Comparison of ENCODE assay signal across 9 cellular contexts in genomic region chr20:33555755-33556154, GRCh38.
A peak's percentile ranks its signal among the peaks of the same experiment; 100 is the strongest.
DNase-seq lines count a peak whose midpoint lies in the region; ATAC-seq, FAIRE-seq and TF ChIP-seq lines count a peak whose summit lies in the region.
"Had no signal": no experiment of that assay in that cellular context is flagged by ENCODE, and none has a peak within 500 bp of the region (broad histone marks: within the 10 kb centered on the region; RNA-seq: fewer than 3 reads in every experiment).

No MANE protein-coding gene starts in this region.

- no peak for ATAC-seq in naive thymus-derived CD4-positive, alpha-beta T cell
- no peak for ATAC-seq in GM19467 (IDR thresholded peaks at IDR 0.05; ENCODE audit: unreplicated experiment)
- ATAC-seq in GM21528 (IDR thresholded peaks at IDR 0.05; ENCODE audit: low FRiP score, unreplicated experiment), result no peak

- DNase-seq in A673 (ENCODE audit: low spot score) (no peak), astrocyte (ENCODE audit: low read depth) (no peak), NCI-H510A treated with DMSO at 0.1 percent for 48 hours (lab: John Stamatoyannopoulos, UW) (no peak), COLO668 (lab: John Stamatoyannopoulos, UW; ENCODE audit: unreplicated experiment) (no peak)
- DNase-seq in naive thymus-derived CD4-positive, alpha-beta T cell, result no peak

- no TSS peak for BruUV-seq in A673 (replicated peaks; lab: Mats Ljungman, UMichigan)

- H3K36me3 Mint-ChIP-seq in IgD-negative memory B cell (peaks cover 16% of the 10 kb centered on the region), astrocyte (ENCODE audit: low read depth, unreplicated experiment) (peaks cover 5% of the 10 kb centered on the region)
- H3K36me3 Mint-ChIP-seq in naive thymus-derived CD4-positive, alpha-beta T cell, result peaks cover 5 to 35% (median 27%) of the 10 kb centered on the region in 5 donors

- no peak overlapping the region for H3K9ac ChIP-seq in astrocyte (ENCODE audit: low read length)

- no peaks in the 10 kb centered on the region for H3K79me2 ChIP-seq in astrocyte (ENCODE audit: insufficient read depth, low read length)

- FAIRE-seq in astrocyte (lab: Jason Lieb, UNC), result no peak

- H3K27ac ChIP-seq in A673 (ENCODE audit: low read depth, low read length, poor library complexity, severe bottlenecking) (peak overlapping the region; percentile 51), astrocyte (ENCODE audit: low read depth, low read length) (no peak overlapping the region)
- peak overlapping the region; percentile 81 for H3K27ac ChIP-seq in naive thymus-derived CD4-positive, alpha-beta T cell (ENCODE audit: low read depth, low read length)
- H3K27ac ChIP-seq: neutrophil had no signal

- H3K27ac Mint-ChIP-seq in IgD-negative memory B cell (peak overlapping the region; percentile 96 to 98 (median 97)), astrocyte (ENCODE audit: unreplicated experiment) (peak overlapping the region; percentile 24)
- H3K27ac Mint-ChIP-seq in naive thymus-derived CD4-positive, alpha-beta T cell, result peak overlapping the region; percentile 90 to 98 (median 95)

- H3K9me3 Mint-ChIP-seq in IgD-negative memory B cell (no peaks in the 10 kb centered on the region), astrocyte (ENCODE audit: unreplicated experiment) (no peaks in the 10 kb centered on the region)
- peaks cover 0 to 4% (median 0%) of the 10 kb centered on the region in 11 donors for H3K9me3 Mint-ChIP-seq in naive thymus-derived CD4-positive, alpha-beta T cell

- no peak overlapping the region for H3K4me2 ChIP-seq in astrocyte (ENCODE audit: low read length)

- TF ChIP-seq CTCF in A673 (conservative IDR thresholded peaks at IDR 0.05; ENCODE audit: low read depth, low read length), result no peak
- TF ChIP-seq CTCF in astrocyte (IDR thresholded peaks at IDR 0.05; ENCODE audit: insufficient read depth, low read depth, low read length), result no peak

- H3K27me3 Mint-ChIP-seq in IgD-negative memory B cell (no peaks in the 10 kb centered on the region), astrocyte (ENCODE audit: low read depth, unreplicated experiment) (no peaks in the 10 kb centered on the region)
- H3K27me3 Mint-ChIP-seq in naive thymus-derived CD4-positive, alpha-beta T cell, result no peaks in the 10 kb centered on the region

- no peaks in the 10 kb centered on the region for H3K9me3 ChIP-seq in A673 (ENCODE audit: low read depth, low read length, poor library complexity, severe bottlenecking)
- no peaks in the 10 kb centered on the region for H3K9me3 ChIP-seq in astrocyte (ENCODE audit: insufficient read depth, low read depth, low read length)
- no peaks in the 10 kb centered on the region for H3K9me3 ChIP-seq in naive thymus-derived CD4-positive, alpha-beta T cell (ENCODE audit: control insufficient read depth in 2 of 3, low read length in 3 of 3)
- H3K9me3 ChIP-seq: neutrophil had no signal

- POLR2A ChIA-PET in A673 (lab: Charles Lee; ENCODE audit: low non-redundant PET), result no interaction called here
- POLR2A ChIA-PET in naive thymus-derived CD4-positive, alpha-beta T cell (lab: Charles Lee), result interaction anchor here (1.2 to 1.7 kb wide), 2 partner anchors 66 to 108 kb away, joined by 9 to 11 read pairs; partner anchors contain the start of genes C20orf144 and CBFA2T2

- H3K4me3 Mint-ChIP-seq in IgD-negative memory B cell, result peak overlapping the region in 3 of 4 donors; percentile 52 to 90 (median 83)
- H3K4me3 Mint-ChIP-seq in astrocyte (ENCODE audit: unreplicated experiment), result no peak overlapping the region
- H3K4me3 Mint-ChIP-seq in naive thymus-derived CD4-positive, alpha-beta T cell, result peak overlapping the region; percentile 27 to 83 (median 68)

- H2AFZ ChIP-seq in astrocyte (ENCODE audit: low read depth, low read length), result no peak overlapping the region

- H3K36me3 ChIP-seq in A673 (ENCODE audit: insufficient read depth, low read length, poor library complexity, severe bottlenecking) (no peaks in the 10 kb centered on the region), astrocyte (ENCODE audit: insufficient read depth, low read length) (no peaks in the 10 kb centered on the region)
- no peaks in the 10 kb centered on the region for H3K36me3 ChIP-seq in naive thymus-derived CD4-positive, alpha-beta T cell (ENCODE audit: control insufficient read depth in 2 of 3, insufficient read depth in 3 of 3, low read length in 3 of 3)

- H4K20me1 ChIP-seq in astrocyte (ENCODE audit: insufficient read depth, low read length), result no peaks in the 10 kb centered on the region

- no peaks in the 10 kb centered on the region for H3K27me3 ChIP-seq in A673 (replicated peaks; ENCODE audit: insufficient read depth, low read depth, low read length, poor library complexity)
- H3K27me3 ChIP-seq in astrocyte (ENCODE audit: insufficient read depth, low read length), result no peaks in the 10 kb centered on the region
- no peaks in the 10 kb centered on the region for H3K27me3 ChIP-seq in naive thymus-derived CD4-positive, alpha-beta T cell (ENCODE audit: control insufficient read depth in 2 of 2, insufficient read depth in 2 of 2, low read length in 2 of 2)
- H3K27me3 ChIP-seq: neutrophil had no signal

- peaks cover 24 to 27% (median 27%) of the 10 kb centered on the region in 3 donors for H3K4me1 Mint-ChIP-seq in IgD-negative memory B cell
- H3K4me1 Mint-ChIP-seq in astrocyte (ENCODE audit: low read depth, unreplicated experiment), result peaks cover 7% of the 10 kb centered on the region
- peaks cover 16 to 48% (median 38%) of the 10 kb centered on the region in 7 donors for H3K4me1 Mint-ChIP-seq in naive thymus-derived CD4-positive, alpha-beta T cell

- H3K4me3 ChIP-seq in A673 (ENCODE audit: low read depth, low read length, poor library complexity, severe bottlenecking) (no peak overlapping the region), astrocyte (ENCODE audit: insufficient read depth, low read depth, low read length) (no peak overlapping the region)
- no peak overlapping the region for H3K4me3 ChIP-seq in naive thymus-derived CD4-positive, alpha-beta T cell (ENCODE audit: low read length)

- intact Hi-C loops in A673 (cut with micrococcal nuclease; ENCODE audit: unreplicated experiment), result no loop called here
- intact Hi-C loops in naive thymus-derived CD4-positive, alpha-beta T cell (cut with micrococcal nuclease), result loop anchor here (1.0 to 5.0 kb wide), 10 partner anchors 65 to 807 kb away; partner anchors contain the start of genes CBFA2T2 (in 2 of the 2), C20orf144 (in 1 of the 2), CHMP4B (in 1 of the 2) and EIF2S2 (in 1 of the 2)

- H3K4me1 ChIP-seq in A673 (ENCODE audit: insufficient read depth, low read length, poor library complexity, severe bottlenecking), result peaks cover 26% of the 10 kb centered on the region
- H3K4me1 ChIP-seq in astrocyte (ENCODE audit: insufficient read depth, low read length), result no peaks in the 10 kb centered on the region
- H3K4me1 ChIP-seq in naive thymus-derived CD4-positive, alpha-beta T cell (ENCODE audit: control insufficient read depth in 2 of 2, insufficient read depth in 2 of 2, low read length in 2 of 2), result peaks cover 16% of the 10 kb centered on the region in 2 donors

- CTCF ChIA-PET in A673 (lab: Charles Lee), result no interaction called here
- CTCF ChIA-PET in naive thymus-derived CD4-positive, alpha-beta T cell (lab: Charles Lee), result interaction anchor here (1.6 kb wide), 1 partner anchor 66 kb away, joined by 5 read pairs; the partner anchor contains the start of gene CBFA2T2

Comparison
In these comparisons a context has a peak if more than half of its experiments do, and no peak if none do; other contexts are left out.
1. H3K27ac Mint-ChIP-seq: peak in every context shown above with its lines; median percentile 97 in IgD-negative memory B cell; 95 in naive thymus-derived CD4-positive, alpha-beta T cell; 24 in astrocyte.